ENCODE assay signal across 1 cellular context in the genomic region with DNA sequence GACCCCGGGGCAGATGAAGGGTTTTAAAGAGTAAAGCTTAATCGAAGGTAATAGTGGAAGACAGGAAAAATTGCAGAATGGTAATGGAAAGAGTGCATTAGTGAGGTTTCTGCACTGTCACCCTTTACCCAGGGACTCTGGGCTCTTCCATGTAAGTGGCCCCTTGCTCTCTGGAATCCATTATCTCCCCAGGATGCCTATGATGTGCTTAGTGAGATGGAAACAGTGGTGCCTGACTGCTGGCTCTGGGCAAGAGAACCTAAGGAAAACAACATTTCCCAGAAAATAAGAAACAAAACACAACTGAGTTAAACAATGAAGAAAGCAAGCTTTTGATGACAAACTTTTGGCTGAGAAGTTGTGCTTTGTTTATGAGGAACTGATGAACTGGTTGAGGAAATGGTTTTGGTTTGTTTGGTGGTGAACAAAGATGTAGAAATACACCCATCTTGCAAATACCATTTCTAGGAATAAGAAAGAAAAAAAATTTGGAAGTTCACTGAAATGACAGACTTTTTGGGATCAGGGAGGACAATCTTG.
TF ChIP-seq lines count a peak whose summit lies in the region.

No MANE protein-coding gene starts in this region.

TF ChIP-seq in GM23338, 12 proteins besides CTCF, POLR2A, EP300 and RAD21:
- no peak for TF ChIP-seq EZH2phosphoT487 (IDR thresholded peaks at IDR 0.05; ENCODE audit: unreplicated experiment)
- TF ChIP-seq NANOG (IDR thresholded peaks at IDR 0.05; ENCODE audit: borderline replicate concordance): no peak
- TF ChIP-seq ZNF114 (CRISPR knock-in tag; IDR thresholded peaks at IDR 0.05): no peak
- no peak for TF ChIP-seq JUNB (IDR thresholded peaks at IDR 0.05; ENCODE audit: unreplicated experiment)
- TF ChIP-seq, protein P1, sequence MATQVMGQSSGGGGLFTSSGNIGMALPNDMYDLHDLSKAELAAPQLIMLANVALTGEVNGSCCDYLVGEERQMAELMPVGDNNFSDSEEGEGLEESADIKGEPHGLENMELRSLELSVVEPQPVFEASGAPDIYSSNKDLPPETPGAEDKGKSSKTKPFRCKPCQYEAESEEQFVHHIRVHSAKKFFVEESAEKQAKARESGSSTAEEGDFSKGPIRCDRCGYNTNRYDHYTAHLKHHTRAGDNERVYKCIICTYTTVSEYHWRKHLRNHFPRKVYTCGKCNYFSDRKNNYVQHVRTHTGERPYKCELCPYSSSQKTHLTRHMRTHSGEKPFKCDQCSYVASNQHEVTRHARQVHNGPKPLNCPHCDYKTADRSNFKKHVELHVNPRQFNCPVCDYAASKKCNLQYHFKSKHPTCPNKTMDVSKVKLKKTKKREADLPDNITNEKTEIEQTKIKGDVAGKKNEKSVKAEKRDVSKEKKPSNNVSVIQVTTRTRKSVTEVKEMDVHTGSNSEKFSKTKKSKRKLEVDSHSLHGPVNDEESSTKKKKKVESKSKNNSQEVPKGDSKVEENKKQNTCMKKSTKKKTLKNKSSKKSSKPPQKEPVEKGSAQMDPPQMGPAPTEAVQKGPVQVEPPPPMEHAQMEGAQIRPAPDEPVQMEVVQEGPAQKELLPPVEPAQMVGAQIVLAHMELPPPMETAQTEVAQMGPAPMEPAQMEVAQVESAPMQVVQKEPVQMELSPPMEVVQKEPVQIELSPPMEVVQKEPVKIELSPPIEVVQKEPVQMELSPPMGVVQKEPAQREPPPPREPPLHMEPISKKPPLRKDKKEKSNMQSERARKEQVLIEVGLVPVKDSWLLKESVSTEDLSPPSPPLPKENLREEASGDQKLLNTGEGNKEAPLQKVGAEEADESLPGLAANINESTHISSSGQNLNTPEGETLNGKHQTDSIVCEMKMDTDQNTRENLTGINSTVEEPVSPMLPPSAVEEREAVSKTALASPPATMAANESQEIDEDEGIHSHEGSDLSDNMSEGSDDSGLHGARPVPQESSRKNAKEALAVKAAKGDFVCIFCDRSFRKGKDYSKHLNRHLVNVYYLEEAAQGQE (IDR thresholded peaks at IDR 0.05; ENCODE audit: unreplicated experiment): no peak
- TF ChIP-seq ZNF331 (CRISPR knock-in tag; IDR thresholded peaks at IDR 0.05; ENCODE audit: low read depth): no peak
- no peak for TF ChIP-seq STAT1 (IDR thresholded peaks at IDR 0.05; ENCODE audit: unreplicated experiment)
- no peak for TF ChIP-seq EZH2 (IDR thresholded peaks at IDR 0.05; ENCODE audit: low read depth, unreplicated experiment)
- TF ChIP-seq CREB1 (CRISPR knock-in tag; IDR thresholded peaks at IDR 0.05; ENCODE audit: low read depth): no peak
- TF ChIP-seq, protein P2, sequence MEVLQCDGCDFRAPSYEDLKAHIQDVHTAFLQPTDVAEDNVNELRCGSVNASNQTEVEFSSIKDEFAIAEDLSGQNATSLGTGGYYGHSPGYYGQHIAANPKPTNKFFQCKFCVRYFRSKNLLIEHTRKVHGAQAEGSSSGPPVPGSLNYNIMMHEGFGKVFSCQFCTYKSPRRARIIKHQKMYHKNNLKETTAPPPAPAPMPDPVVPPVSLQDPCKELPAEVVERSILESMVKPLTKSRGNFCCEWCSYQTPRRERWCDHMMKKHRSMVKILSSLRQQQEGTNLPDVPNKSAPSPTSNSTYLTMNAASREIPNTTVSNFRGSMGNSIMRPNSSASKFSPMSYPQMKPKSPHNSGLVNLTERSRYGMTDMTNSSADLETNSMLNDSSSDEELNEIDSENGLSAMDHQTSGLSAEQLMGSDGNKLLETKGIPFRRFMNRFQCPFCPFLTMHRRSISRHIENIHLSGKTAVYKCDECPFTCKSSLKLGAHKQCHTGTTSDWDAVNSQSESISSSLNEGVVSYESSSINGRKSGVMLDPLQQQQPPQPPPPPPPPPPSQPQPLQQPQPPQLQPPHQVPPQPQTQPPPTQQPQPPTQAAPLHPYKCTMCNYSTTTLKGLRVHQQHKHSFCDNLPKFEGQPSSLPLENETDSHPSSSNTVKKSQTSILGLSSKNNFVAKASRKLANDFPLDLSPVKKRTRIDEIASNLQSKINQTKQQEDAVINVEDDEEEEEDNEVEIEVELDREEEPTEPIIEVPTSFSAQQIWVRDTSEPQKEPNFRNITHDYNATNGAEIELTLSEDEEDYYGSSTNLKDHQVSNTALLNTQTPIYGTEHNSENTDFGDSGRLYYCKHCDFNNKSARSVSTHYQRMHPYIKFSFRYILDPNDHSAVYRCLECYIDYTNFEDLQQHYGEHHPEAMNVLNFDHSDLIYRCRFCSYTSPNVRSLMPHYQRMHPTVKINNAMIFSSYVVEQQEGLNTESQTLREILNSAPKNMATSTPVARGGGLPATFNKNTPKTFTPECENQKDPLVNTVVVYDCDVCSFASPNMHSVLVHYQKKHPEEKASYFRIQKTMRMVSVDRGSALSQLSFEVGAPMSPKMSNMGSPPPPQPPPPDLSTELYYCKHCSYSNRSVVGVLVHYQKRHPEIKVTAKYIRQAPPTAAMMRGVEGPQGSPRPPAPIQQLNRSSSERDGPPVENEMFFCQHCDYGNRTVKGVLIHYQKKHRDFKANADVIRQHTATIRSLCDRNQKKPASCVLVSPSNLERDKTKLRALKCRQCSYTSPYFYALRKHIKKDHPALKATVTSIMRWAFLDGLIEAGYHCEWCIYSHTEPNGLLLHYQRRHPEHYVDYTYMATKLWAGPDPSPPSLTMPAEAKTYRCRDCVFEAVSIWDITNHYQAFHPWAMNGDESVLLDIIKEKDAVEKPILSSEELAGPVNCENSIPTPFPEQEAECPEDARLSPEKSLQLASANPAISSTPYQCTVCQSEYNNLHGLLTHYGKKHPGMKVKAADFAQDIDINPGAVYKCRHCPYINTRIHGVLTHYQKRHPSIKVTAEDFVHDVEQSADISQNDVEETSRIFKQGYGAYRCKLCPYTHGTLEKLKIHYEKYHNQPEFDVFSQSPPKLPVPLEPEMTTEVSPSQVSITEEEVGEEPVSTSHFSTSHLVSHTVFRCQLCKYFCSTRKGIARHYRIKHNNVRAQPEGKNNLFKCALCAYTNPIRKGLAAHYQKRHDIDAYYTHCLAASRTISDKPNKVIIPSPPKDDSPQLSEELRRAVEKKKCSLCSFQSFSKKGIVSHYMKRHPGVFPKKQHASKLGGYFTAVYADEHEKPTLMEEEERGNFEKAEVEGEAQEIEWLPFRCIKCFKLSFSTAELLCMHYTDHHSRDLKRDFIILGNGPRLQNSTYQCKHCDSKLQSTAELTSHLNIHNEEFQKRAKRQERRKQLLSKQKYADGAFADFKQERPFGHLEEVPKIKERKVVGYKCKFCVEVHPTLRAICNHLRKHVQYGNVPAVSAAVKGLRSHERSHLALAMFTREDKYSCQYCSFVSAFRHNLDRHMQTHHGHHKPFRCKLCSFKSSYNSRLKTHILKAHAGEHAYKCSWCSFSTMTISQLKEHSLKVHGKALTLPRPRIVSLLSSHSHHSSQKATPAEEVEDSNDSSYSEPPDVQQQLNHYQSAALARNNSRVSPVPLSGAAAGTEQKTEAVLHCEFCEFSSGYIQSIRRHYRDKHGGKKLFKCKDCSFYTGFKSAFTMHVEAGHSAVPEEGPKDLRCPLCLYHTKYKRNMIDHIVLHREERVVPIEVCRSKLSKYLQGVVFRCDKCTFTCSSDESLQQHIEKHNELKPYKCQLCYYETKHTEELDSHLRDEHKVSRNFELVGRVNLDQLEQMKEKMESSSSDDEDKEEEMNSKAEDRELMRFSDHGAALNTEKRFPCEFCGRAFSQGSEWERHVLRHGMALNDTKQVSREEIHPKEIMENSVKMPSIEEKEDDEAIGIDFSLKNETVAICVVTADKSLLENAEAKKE (CRISPR knock-in tag; IDR thresholded peaks at IDR 0.05): no peak
